10 cellular contexts compared by ENCODE assay signal in genomic region chr3:52529376-52530333, GRCh38. TPM values are rescaled to one million over a fixed set of nuclear protein-coding genes. Genes with fewer than 3 reads are reported as not detected.
DNase-seq lines count a peak whose midpoint lies in the region; ATAC-seq and TF ChIP-seq lines count a peak whose summit lies in the region.
"Had no signal": no experiment of that assay in that cellular context is flagged by ENCODE, and none has a peak within 500 bp of the region (broad histone marks: within the 10 kb centered on the region; RNA-seq: fewer than 3 reads in every experiment).

No MANE protein-coding gene starts in this region.

- no peaks in the 10 kb centered on the region for H4K20me1 ChIP-seq in PC-9 (ENCODE audit: insufficient read depth)

- no peak for ATAC-seq in aorta (ENCODE audit: low FRiP score)
- ATAC-seq in GM18519 (IDR thresholded peaks at IDR 0.05; ENCODE audit: low FRiP score, unreplicated experiment) = no peak
- no peak for ATAC-seq in HG02588 (IDR thresholded peaks at IDR 0.05; ENCODE audit: unreplicated experiment)
- ATAC-seq: T-cell had no signal

- H3K4me2 ChIP-seq in mesenchymal stem cell (ENCODE audit: low read length, poor library complexity, severe bottlenecking) (no peak overlapping the region), PC-9 (no peak overlapping the region)

- no peak overlapping the region for H3K4me3 ChIP-seq in esophagus (ENCODE audit: low read depth in 1 of 2, low read length in 2 of 2)
- H3K4me3 ChIP-seq in mesenchymal stem cell (ENCODE audit: insufficient read depth in 1 of 2, low read depth in 1 of 2, low read length in 2 of 2) = no peak overlapping the region
- no peak overlapping the region for H3K4me3 ChIP-seq in aorta (ENCODE audit: low read length in 2 of 2)
- H3K4me3 ChIP-seq in PC-9 = no peak overlapping the region

- H3K9me3 ChIP-seq in esophagus (ENCODE audit: control insufficient read depth in 2 of 2, insufficient read depth in 1 of 2, low read depth in 1 of 2, low read length in 1 of 2) (no peaks in the 10 kb centered on the region), mesenchymal stem cell (ENCODE audit: control insufficient read depth, low read length) (no peaks in the 10 kb centered on the region), aorta (ENCODE audit: control insufficient read depth, low read length) (no peaks in the 10 kb centered on the region), PC-9 (ENCODE audit: insufficient read depth, low read depth) (no peaks in the 10 kb centered on the region)

- H4K8ac ChIP-seq in mesenchymal stem cell (ENCODE audit: low read length) = no peak overlapping the region

- DNase-seq in stimulated activated CD4-positive, alpha-beta T cell treated with anti-CD3 and anti-CD28 coated beads, Interleukin-4, amount 100 ng/mL, for 1 hour = peak; percentile 0
- DNase-seq in stimulated activated CD4-positive, alpha-beta T cell treated with anti-CD3 and anti-CD28 coated beads, Interleukin-12 subunit alpha, Interleukin-12 subunit beta, amount 100 ng/mL, for 4 hours = no peak
- no peak for DNase-seq in mesenchymal stem cell
- peak; percentile 58 to 71 for DNase-seq in aorta
- no peak for DNase-seq in PC-9
- DNase-seq: NCI-H526 had no signal

- no peaks in the 10 kb centered on the region for H3K9me2 ChIP-seq in PC-9 (ENCODE audit: insufficient read depth)

- H2BK5ac ChIP-seq in mesenchymal stem cell (ENCODE audit: low read depth, low read length, poor library complexity, severe bottlenecking) = no peak overlapping the region

- no peak overlapping the region for H3K4ac ChIP-seq in mesenchymal stem cell (ENCODE audit: low read depth in 1 of 2, low read length in 2 of 2)

- no peak overlapping the region for H3K14ac ChIP-seq in mesenchymal stem cell (ENCODE audit: low read length in 2 of 2)

- H2AK5ac ChIP-seq in mesenchymal stem cell (ENCODE audit: low read length, severe bottlenecking) = no peak overlapping the region

- H2BK120ac ChIP-seq in mesenchymal stem cell (ENCODE audit: low read depth, low read length) = no peak overlapping the region

- no peak for TF ChIP-seq CTCF in PC-9 (conservative IDR thresholded peaks at IDR 0.05)

- CTCF ChIA-PET in PC-9 (lab: Charles Lee) = no interaction called here

- no peak overlapping the region for H2BK15ac ChIP-seq in mesenchymal stem cell (ENCODE audit: low read depth, poor library complexity, severe bottlenecking)

- H3K18ac ChIP-seq in mesenchymal stem cell (ENCODE audit: low read depth in 1 of 2, low read length in 2 of 2) = no peak overlapping the region

- H3K27ac ChIP-seq in esophagus (ENCODE audit: low read depth in 2 of 2, low read length in 1 of 2) (peak overlapping the region; percentile 63 to 75), mesenchymal stem cell (ENCODE audit: low read length, poor library complexity, severe bottlenecking) (no peak overlapping the region), aorta (ENCODE audit: low read depth in 1 of 2, low read length in 2 of 2) (no peak overlapping the region), PC-9 (no peak overlapping the region)

- 0 out of 2 replicates have a peak, but pooled peaks cover 11% of the 10 kb centered on the region for H3K79me2 ChIP-seq in PC-9 (ENCODE audit: low read depth)

- no peak overlapping the region for H2BK12ac ChIP-seq in mesenchymal stem cell (ENCODE audit: low read length in 2 of 2)

- peak overlapping the region; percentile 14 for H4K91ac ChIP-seq in mesenchymal stem cell (ENCODE audit: low read length)

- H3K4me1 ChIP-seq in esophagus (ENCODE audit: control insufficient read depth in 2 of 2, insufficient read depth in 2 of 2, low read length in 1 of 2) (peaks cover 16 to 56% of the 10 kb centered on the region in 2 donors), mesenchymal stem cell (ENCODE audit: control insufficient read depth, insufficient read depth, low read depth, low read length) (peaks cover 48% of the 10 kb centered on the region), aorta (ENCODE audit: control insufficient read depth in 1 of 2, insufficient read depth in 2 of 2, low read length in 2 of 2) (no peaks in the 10 kb centered on the region), PC-9 (replicated peaks; ENCODE audit: insufficient read depth) (peaks cover 15% of the 10 kb centered on the region)

- intact Hi-C loops in aorta (cut with DNase I) = loop anchor here (5.0 kb wide), 2 partner anchors 42 to 57 kb away; no protein-coding TSS in a partner anchor
- intact Hi-C loops in PC-9 (cut with micrococcal nuclease; ENCODE audit: unreplicated experiment) = no loop called here

- peaks cover 26% of the 10 kb centered on the region for H3K79me1 ChIP-seq in mesenchymal stem cell (replicated peaks; ENCODE audit: low read length, poor library complexity, severe bottlenecking)

- no peak overlapping the region for H3K9ac ChIP-seq in mesenchymal stem cell (ENCODE audit: low read length)

- POLR2A ChIA-PET in PC-9 (lab: Charles Lee; ENCODE audit: unreplicated experiment) = no interaction called here

- no peak overlapping the region for H3K23ac ChIP-seq in mesenchymal stem cell (ENCODE audit: low read length in 2 of 2)

- no TSS peak for BruUV-seq in PC-9 (replicated peaks; lab: Mats Ljungman, UMichigan)

- peaks cover 7% of the 10 kb centered on the region; the same call in 1 of the 2 replicates for H3F3A ChIP-seq in PC-9 (ENCODE audit: insufficient read depth, low read depth)

- H3K27me3 ChIP-seq in esophagus (ENCODE audit: control insufficient read depth in 1 of 2, insufficient read depth in 2 of 2, low read length in 2 of 2) (no peaks in the 10 kb centered on the region), mesenchymal stem cell (ENCODE audit: control insufficient read depth in 1 of 2, insufficient read depth in 1 of 2, low read length in 2 of 2) (no peaks in the 10 kb centered on the region), aorta (ENCODE audit: control insufficient read depth in 1 of 2, insufficient read depth in 2 of 2, low read length in 1 of 2) (no peaks in the 10 kb centered on the region), PC-9 (ENCODE audit: insufficient read depth, low read depth) (no peaks in the 10 kb centered on the region)

- H2AFZ ChIP-seq in mesenchymal stem cell (ENCODE audit: low read depth, low read length) (no peak overlapping the region), PC-9 (no peak overlapping the region)

- 67 to 71% methylated on average over 12 of the region's 12 CpGs for WGBS in esophagus, 2 donors
- WGBS in mesenchymal stem cell = 86% methylated on average over 12 of the region's 12 CpGs
- 40 to 43% methylated on average over 12 of the region's 12 CpGs for WGBS in aorta, 2 donors

- H3K36me3 ChIP-seq in esophagus (ENCODE audit: control insufficient read depth in 2 of 2, insufficient read depth in 2 of 2, low read length in 1 of 2) = peaks cover 0 to 20% of the 10 kb centered on the region in 2 donors
- H3K36me3 ChIP-seq in mesenchymal stem cell (ENCODE audit: control insufficient read depth in 1 of 2, insufficient read depth in 2 of 2, low read depth in 1 of 2, low read length in 2 of 2) = peaks cover 35 to 72% of the 10 kb centered on the region in 2 experiments
- H3K36me3 ChIP-seq in aorta (ENCODE audit: control insufficient read depth in 1 of 2, insufficient read depth in 2 of 2, low read length in 1 of 2) = no peaks in the 10 kb centered on the region
- H3K36me3 ChIP-seq in PC-9 (ENCODE audit: low read depth) = no peaks in the 10 kb centered on the region

RNA-seq across cellular contexts. Expression of gene NT5DC2, which starts 4.0 kb away (rescaled TPM):
- polyA plus RNA-seq in esophagus (10 to 100 TPM; 81.7 to 93.7 TPM), aorta (100 to 1,000 TPM in 1 of 2 donors, 10 to 100 TPM in 1; 46.3 to 148 TPM)
- polyA plus RNA-seq in mesenchymal stem cell (2013, experiment 1 of 2) = 107 TPM
- polyA plus RNA-seq in mesenchymal stem cell (2013, experiment 2 of 2) = 105 TPM
- total RNA-seq in aorta (10 to 100 TPM; 29.6 to 33.0 TPM), PC-9 (2021) (172 and 215 TPM in 2 replicates)

RNA-seq across cellular contexts. Expression of gene UQCC5, which starts 6.8 kb away (rescaled TPM):
- polyA plus RNA-seq in esophagus (10 to 100 TPM; 20.9 to 37.7 TPM), aorta (1 to 10 TPM; 4.5 to 7.1 TPM)
- 58.9 TPM for polyA plus RNA-seq in mesenchymal stem cell (2013, experiment 1 of 2)
- polyA plus RNA-seq in mesenchymal stem cell (2013, experiment 2 of 2) = 60.7 TPM
- total RNA-seq in aorta (10 to 100 TPM in 1 of 2 donors, 1 to 10 TPM in 1; 9.1 to 14.0 TPM), PC-9 (2021) (13.3 and 16.5 TPM in 2 replicates)

RNA-seq across cellular contexts. Expression of gene STAB1, which starts 34.5 kb away (rescaled TPM):
- polyA plus RNA-seq in esophagus = 10 to 100 TPM; 30.5 to 39.0 TPM
- polyA plus RNA-seq in mesenchymal stem cell (2013, experiment 1 of 2) = not detected
- polyA plus RNA-seq in mesenchymal stem cell (2013, experiment 2 of 2) = 0.04 TPM
- total RNA-seq in aorta = 100 to 1,000 TPM; 339 to 651 TPM
- 100 to 1,000 TPM in 1 of 2 donors, 10 to 100 TPM in 1; 54.2 to 207 TPM for polyA plus RNA-seq in aorta
- 0.04 TPM in 1 of 2 replicates, not detected in the other for total RNA-seq in PC-9 (2021)

Comparison
In these comparisons a context has a peak if more than half of its experiments do, and no peak if none do; other contexts are left out.
1. DNase-seq: peak in stimulated activated CD4-positive, alpha-beta T cell treated with anti-CD3 and anti-CD28 coated beads, Interleukin-4, amount 100 ng/mL, for 1 hour (single experiment) and aorta (2 of 2); none in stimulated activated CD4-positive, alpha-beta T cell treated with anti-CD3 and anti-CD28 coated beads, Interleukin-12 subunit alpha, Interleukin-12 subunit beta, amount 100 ng/mL, for 4 hours (single experiment), mesenchymal stem cell (single experiment) and PC-9 (0 of 2).
2. H3K27ac ChIP-seq: peak in esophagus (2 of 2); none in mesenchymal stem cell (single experiment), aorta (0 of 2) and PC-9 (single experiment).
3. RNA of gene STAB1, which starts 34.5 kb away (total RNA-seq): 339 to 651 TPM in aorta; 0.04 TPM in PC-9; every median in the first group is over 100 times any median in the second.